Comparison of ENCODE assay signal across 16 cellular contexts in genomic region chr2:128003463-128003862, GRCh38. TPM values are rescaled to one million over a fixed set of nuclear protein-coding genes. Genes with fewer than 3 reads are reported as not detected.
A peak's percentile ranks its signal among the peaks of the same experiment; 100 is the strongest.
DNase-seq lines count a peak whose midpoint lies in the region; ATAC-seq and TF ChIP-seq lines count a peak whose summit lies in the region.
"Had no signal": no experiment of that assay in that cellular context is flagged by ENCODE, and none has a peak within 500 bp of the region (broad histone marks: within the 10 kb centered on the region; RNA-seq: fewer than 3 reads in every experiment).

No MANE protein-coding gene starts in this region.

- no peak overlapping the region for H3K4me3 Mint-ChIP-seq in activated CD8-positive, alpha-beta memory T cell treated with anti-CD3 and anti-CD28 coated beads, Interleukin-2, amount 10 ng/mL, durations not matched to agents 7 days and 5 days
- peak overlapping the region; percentile 51 for H3K4me3 Mint-ChIP-seq in endothelial cell (ENCODE audit: unreplicated experiment)
- H3K4me3 Mint-ChIP-seq: CD14-positive monocyte; CD4-positive, alpha-beta memory T cell; GM23338 had no signal

- H3K4me1 Mint-ChIP-seq in activated CD8-positive, alpha-beta memory T cell treated with anti-CD3 and anti-CD28 coated beads, Interleukin-2, amount 10 ng/mL, durations not matched to agents 7 days and 5 days = no peaks in the 10 kb centered on the region
- no peaks in the 10 kb centered on the region for H3K4me1 Mint-ChIP-seq in endothelial cell (ENCODE audit: unreplicated experiment)
- H3K4me1 Mint-ChIP-seq: CD14-positive monocyte, GM23338 had no signal

- TF ChIP-seq CTCF in endothelial cell (IDR thresholded peaks at IDR 0.05; ENCODE audit: unreplicated experiment) = no peak

- H3K9me3 Mint-ChIP-seq in activated CD8-positive, alpha-beta memory T cell treated with anti-CD3 and anti-CD28 coated beads, Interleukin-2, amount 10 ng/mL, durations not matched to agents 7 days and 5 days (ENCODE audit: low read depth) = no peaks in the 10 kb centered on the region
- no peaks in the 10 kb centered on the region for H3K9me3 Mint-ChIP-seq in endothelial cell (ENCODE audit: unreplicated experiment)
- H3K9me3 Mint-ChIP-seq: CD14-positive monocyte; CD4-positive, alpha-beta memory T cell; GM23338 had no signal

- DNase-seq in activated CD4-positive, CD25-positive, alpha-beta regulatory T cell (lab: John Stamatoyannopoulos, UW) = no peak
- DNase-seq in activated CD8-positive, alpha-beta memory T cell treated with anti-CD3 and anti-CD28 coated beads, Interleukin-2, amount 10 ng/mL, durations not matched to agents 7 days and 5 days = peak; percentile 12
- DNase-seq in activated CD8-positive, alpha-beta memory T cell treated with anti-CD3 and anti-CD28 coated beads for 24 hours = no peak
- DNase-seq in stimulated activated CD4-positive, alpha-beta T cell treated with anti-CD3 and anti-CD28 coated beads, Interleukin-15, amount 100 ng/mL, for 24 hours = peak; percentile 7
- DNase-seq in stimulated activated CD4-positive, alpha-beta T cell treated with anti-CD3 and anti-CD28 coated beads, Interleukin-4, amount 100 ng/mL, for 4 hours = no peak
- DNase-seq in endothelial cell (ENCODE audit: low spot score) (no peak), RPMI8226 (no peak)
- DNase-seq: CD4-positive, alpha-beta memory T cell; DMS153; DMS79; GDM1; HCEC 1CT had no signal

- no peak overlapping the region for H3K27ac Mint-ChIP-seq in activated CD8-positive, alpha-beta memory T cell treated with anti-CD3 and anti-CD28 coated beads, Interleukin-2, amount 10 ng/mL, durations not matched to agents 7 days and 5 days
- peak overlapping the region; percentile 42 for H3K27ac Mint-ChIP-seq in endothelial cell (ENCODE audit: unreplicated experiment)
- H3K27ac Mint-ChIP-seq: GM23338 had no signal

- peaks cover 34% of the 10 kb centered on the region for H3K36me3 Mint-ChIP-seq in activated CD8-positive, alpha-beta memory T cell treated with anti-CD3 and anti-CD28 coated beads, Interleukin-2, amount 10 ng/mL, durations not matched to agents 7 days and 5 days
- peaks cover 40% of the 10 kb centered on the region for H3K36me3 Mint-ChIP-seq in endothelial cell (ENCODE audit: low read depth, unreplicated experiment)

- CTCF ChIA-PET in activated CD8-positive, alpha-beta memory T cell treated with anti-CD3 and anti-CD28 coated beads, Interleukin-2, amount 10 ng/mL, durations not matched to agents 7 days and 5 days (lab: Charles Lee) = no interaction called here

- peak; percentile 88 for ATAC-seq in activated CD4-positive, CD25-positive, alpha-beta regulatory T cell treated with anti-CD3 and anti-CD28 coated beads, Interleukin-2, amount 50 U/mL, for 24 hours
- no peak for ATAC-seq in activated CD8-positive, alpha-beta memory T cell treated with anti-CD3 and anti-CD28 coated beads, Interleukin-2, amount 10 ng/mL, durations not matched to agents 7 days and 5 days
- ATAC-seq: A549, GM23338 had no signal

- no peaks in the 10 kb centered on the region for H3K27me3 Mint-ChIP-seq in activated CD8-positive, alpha-beta memory T cell treated with anti-CD3 and anti-CD28 coated beads, Interleukin-2, amount 10 ng/mL, durations not matched to agents 7 days and 5 days
- no peaks in the 10 kb centered on the region for H3K27me3 Mint-ChIP-seq in endothelial cell (ENCODE audit: unreplicated experiment)
- H3K27me3 Mint-ChIP-seq: CD4-positive, alpha-beta memory T cell had no signal

RNA-seq across cellular contexts. Expression of gene SAP130, which starts 24.4 kb away (rescaled TPM):
- 10 to 100 TPM; 40.0 to 43.7 TPM for total RNA-seq in activated CD8-positive, alpha-beta memory T cell treated with anti-CD3 and anti-CD28 coated beads, Interleukin-2, amount 10 ng/mL, durations not matched to agents 7 days and 5 days
- 39.4 TPM for total RNA-seq in endothelial cell (ENCODE audit: unreplicated experiment)

Comparison
In these comparisons a context has a peak if more than half of its experiments do, and no peak if none do; other contexts are left out.
1. DNase-seq: peak in activated CD8-positive, alpha-beta memory T cell treated with anti-CD3 and anti-CD28 coated beads, Interleukin-2, amount 10 ng/mL, durations not matched to agents 7 days and 5 days (single experiment) and stimulated activated CD4-positive, alpha-beta T cell treated with anti-CD3 and anti-CD28 coated beads, Interleukin-15, amount 100 ng/mL, for 24 hours (single experiment); none in activated CD4-positive, CD25-positive, alpha-beta regulatory T cell (0 of 4), activated CD8-positive, alpha-beta memory T cell treated with anti-CD3 and anti-CD28 coated beads for 24 hours (single experiment), stimulated activated CD4-positive, alpha-beta T cell treated with anti-CD3 and anti-CD28 coated beads, Interleukin-4, amount 100 ng/mL, for 4 hours (0 of 2), endothelial cell (single experiment) and RPMI8226 (single experiment).